In genomic region chr10:71821909-71822763, GRCh38 we compare ENCODE assay signal across 14 cellular contexts. TPM values are rescaled to one million over a fixed set of nuclear protein-coding genes. Genes with fewer than 3 reads are reported as not detected.
DNase-seq lines count a peak whose midpoint lies in the region; ATAC-seq, FAIRE-seq and TF ChIP-seq lines count a peak whose summit lies in the region.
"Had no signal": no experiment of that assay in that cellular context is flagged by ENCODE, and none has a peak within 500 bp of the region (broad histone marks: within the 10 kb centered on the region; RNA-seq: fewer than 3 reads in every experiment).

No MANE protein-coding gene starts in this region.

- H3K36me3 ChIP-seq in gastrocnemius medialis (peaks cover 10 to 100% of the 10 kb centered on the region in 2 donors), HepG2 (replicated peaks in 1 of 2; ENCODE audit: control insufficient read depth in 1 of 2, insufficient read depth in 2 of 2, low read length in 2 of 2) (peaks cover 58 to 96% of the 10 kb centered on the region in 2 experiments)

- no peak overlapping the region for H3K4me2 ChIP-seq in HepG2 (ENCODE audit: low read depth, low read length)

- peak; percentile 87 for ATAC-seq in effector memory CD8-positive, alpha-beta T cell (replicated peaks)
- ATAC-seq in stimulated activated naive CD8-positive, alpha-beta T cell treated with anti-CD3 and anti-CD28 coated beads, Interleukin-15, Interleukin-2, amounts not matched to agents 100 U/mL and 50 U/mL, for 24 hours, result peak; percentile 85
- ATAC-seq in gastrocnemius medialis, result no peak
- no peak for ATAC-seq in HepG2
- ATAC-seq: PC-3 had no signal

- H3K4me1 ChIP-seq in gastrocnemius medialis (peaks cover 15% of the 10 kb centered on the region in 2 donors), HepG2 (ENCODE audit: insufficient read depth, low read length) (no peaks in the 10 kb centered on the region)

- no peak overlapping the region for H3K9ac ChIP-seq in HepG2 (ENCODE audit: insufficient read depth, low read depth, low read length)

- no peak overlapping the region for H3K4me3 ChIP-seq in NB4 (ENCODE audit: low read depth, low read length)
- no peak overlapping the region for H3K4me3 ChIP-seq in gastrocnemius medialis
- H3K4me3 ChIP-seq in HepG2 (replicated peaks in 1 of 3; ENCODE audit: insufficient read depth in 1 of 3, low read depth in 2 of 3, low read length in 3 of 3), result no peak overlapping the region

- no peak overlapping the region for H3K4me3 Mint-ChIP-seq in activated naive CD4-positive, alpha-beta T cell treated with anti-CD3 and anti-CD28 coated beads, Interleukin-2, amount 10 ng/mL, durations not matched to agents 7 days and 5 days
- H3K4me3 Mint-ChIP-seq in effector memory CD8-positive, alpha-beta T cell, result no peak overlapping the region
- H3K4me3 Mint-ChIP-seq: activated naive CD4-positive, alpha-beta T cell treated with anti-CD3 and anti-CD28 coated beads for 36 hours had no signal

- H3K9me3 ChIP-seq in gastrocnemius medialis (no peaks in the 10 kb centered on the region), HepG2 (ENCODE audit: low read length) (no peaks in the 10 kb centered on the region)

- no TSS peak for BruUV-seq in HepG2 (replicated peaks; lab: Mats Ljungman, UMichigan)

- peak overlapping the region; percentile 29 for H3K27ac Mint-ChIP-seq in activated naive CD4-positive, alpha-beta T cell treated with anti-CD3 and anti-CD28 coated beads, Interleukin-2, amount 10 ng/mL, durations not matched to agents 7 days and 5 days
- peak overlapping the region; percentile 68 to 70 for H3K27ac Mint-ChIP-seq in effector memory CD8-positive, alpha-beta T cell
- H3K27ac Mint-ChIP-seq: activated naive CD4-positive, alpha-beta T cell treated with anti-CD3 and anti-CD28 coated beads for 36 hours had no signal

- H3K79me2 ChIP-seq in HepG2 (ENCODE audit: insufficient read depth, low read length), result no peaks in the 10 kb centered on the region

- in situ Hi-C loops in gastrocnemius medialis (cut with MboI; ENCODE audit: low sequenced_read_pairs in 4 of 4), result loop anchor here in 3 of 4 donors (25.0 kb wide), 2 partner anchors 435 to 510 kb away; partner anchors contain the start of genes CDH23 (in 2 of the 3) and SLC29A3 (in 1 of the 3)
- in situ Hi-C loops in HepG2 (cut with HindIII; ENCODE audit: extremely low pct_ligation_motif_present, low pct_unique_long_range_greater_than_20kb), result no loop called here

- H3K36me3 Mint-ChIP-seq in activated naive CD4-positive, alpha-beta T cell treated with anti-CD3 and anti-CD28 coated beads, Interleukin-2, amount 10 ng/mL, durations not matched to agents 7 days and 5 days, result peaks cover 57% of the 10 kb centered on the region
- H3K36me3 Mint-ChIP-seq in effector memory CD8-positive, alpha-beta T cell (ENCODE audit: insufficient read depth), result peaks cover 80% of the 10 kb centered on the region

- no peak for TF ChIP-seq POLR2A in NB4 (IDR thresholded peaks at IDR 0.05; ENCODE audit: extremely low read depth, insufficient read length)
- no peak for TF ChIP-seq POLR2A in gastrocnemius medialis (IDR thresholded peaks at IDR 0.05)
- TF ChIP-seq POLR2A in HepG2 (IDR thresholded peaks at IDR 0.05; ENCODE audit: insufficient read depth in 1 of 2, low read depth in 2 of 2, low read length in 2 of 2), result no peak

- no peak overlapping the region for H3K27ac ChIP-seq in gastrocnemius medialis
- H3K27ac ChIP-seq in HepG2 (ENCODE audit: extremely low read length, insufficient read depth, low read length), result no peak overlapping the region

- POLR2A ChIA-PET in HepG2 (lab: Yijun Ruan, JAX), result no interaction called here

- peaks cover 13% of the 10 kb centered on the region for H3K4me1 Mint-ChIP-seq in activated naive CD4-positive, alpha-beta T cell treated with anti-CD3 and anti-CD28 coated beads, Interleukin-2, amount 10 ng/mL, durations not matched to agents 7 days and 5 days
- peaks cover 4 to 16% of the 10 kb centered on the region in 2 donors for H3K4me1 Mint-ChIP-seq in effector memory CD8-positive, alpha-beta T cell (ENCODE audit: low read depth in 2 of 2)

- 85% methylated on average over 5 of the region's 9 CpGs for WGBS in HepG2 (ENCODE audit: low lambda C conversion rate)

- H3K27me3 ChIP-seq in gastrocnemius medialis (no peaks in the 10 kb centered on the region), HepG2 (ENCODE audit: control insufficient read depth in 1 of 2, insufficient read depth in 2 of 2, low read length in 2 of 2) (no peaks in the 10 kb centered on the region)

- FAIRE-seq in HepG2 (lab: Jason Lieb, UNC), result no peak
- FAIRE-seq: keratinocyte had no signal

- H4K20me1 ChIP-seq in HepG2 (ENCODE audit: insufficient read depth, low read length), result no peaks in the 10 kb centered on the region

- intact Hi-C loops in gastrocnemius medialis (cut with DNase I; ENCODE audit: low total_unique reads), result no loop called here
- intact Hi-C loops in HepG2 (cut with micrococcal nuclease; ENCODE audit: unreplicated experiment), result no loop called here

- TF ChIP-seq EP300 in HepG2 (IDR thresholded peaks at IDR 0.05; ENCODE audit: low read depth in 2 of 2, low read length in 2 of 2), result no peak
- TF ChIP-seq EP300 in HepG2 (CRISPR knock-in tag; IDR thresholded peaks at IDR 0.05; ENCODE audit: borderline replicate concordance), result no peak

- TF ChIP-seq CTCF in NB4 (IDR thresholded peaks at IDR 0.05; ENCODE audit: low read depth, low read length) (no peak), gastrocnemius medialis (IDR thresholded peaks at IDR 0.05 in 4 of 5, conservative IDR thresholded peaks at IDR 0.05 in 1 of 5) (no peak), HepG2 (CRISPR knock-in tag; IDR thresholded peaks at IDR 0.05) (no peak)

- DNase-seq in activated naive CD4-positive, alpha-beta T cell treated with anti-CD3 and anti-CD28 coated beads, Interleukin-2, amount 10 ng/mL, durations not matched to agents 7 days and 5 days, result no peak
- DNase-seq in activated naive CD4-positive, alpha-beta T cell treated with Interleukin-2 at 50 U/mL for 16 hours, result no peak
- DNase-seq in NB4 (ENCODE audit: low read depth), result peak; percentile 66
- DNase-seq in effector memory CD8-positive, alpha-beta T cell, result no peak
- no peak for DNase-seq in stimulated activated naive CD8-positive, alpha-beta T cell treated with anti-CD3 and anti-CD28 coated beads, Interleukin-15, Interleukin-2, amounts not matched to agents 100 U/mL and 50 U/mL, for 24 hours
- DNase-seq in DMS 273 (lab: John Stamatoyannopoulos, UW; ENCODE audit: unreplicated experiment), result no peak
- no peak for DNase-seq in gastrocnemius medialis
- DNase-seq in HepG2 (ENCODE audit: low spot score), result no peak
- DNase-seq: activated CD4-positive, alpha-beta T cell treated with anti-CD3 and anti-CD28 coated beads for 48 hours; activated naive CD4-positive, alpha-beta T cell treated with anti-CD3 and anti-CD28 coated beads for 36 hours; dermis blood vessel endothelial cell; NCI-H2171; PC-3 had no signal

- no peak for TF ChIP-seq RAD21 in HepG2 (CRISPR knock-in tag; IDR thresholded peaks at IDR 0.05)

- no peaks in the 10 kb centered on the region for H3K27me3 Mint-ChIP-seq in activated naive CD4-positive, alpha-beta T cell treated with anti-CD3 and anti-CD28 coated beads, Interleukin-2, amount 10 ng/mL, durations not matched to agents 7 days and 5 days
- no peaks in the 10 kb centered on the region for H3K27me3 Mint-ChIP-seq in effector memory CD8-positive, alpha-beta T cell

- CTCF ChIA-PET in activated naive CD4-positive, alpha-beta T cell treated with anti-CD3 and anti-CD28 coated beads, Interleukin-2, amount 10 ng/mL, durations not matched to agents 7 days and 5 days (lab: Charles Lee), result interaction anchor here (0.9 to 1.5 kb wide), 2 partner anchors 11 to 227 kb away, joined by 4 to 5 read pairs; no protein-coding TSS in a partner anchor
- CTCF ChIA-PET in HepG2 (lab: Yijun Ruan, JAX; ENCODE audit: low intra/inter-chr PET ratio, low total read pairs), result no interaction called here

- no peaks in the 10 kb centered on the region for H3K9me3 Mint-ChIP-seq in activated naive CD4-positive, alpha-beta T cell treated with anti-CD3 and anti-CD28 coated beads, Interleukin-2, amount 10 ng/mL, durations not matched to agents 7 days and 5 days
- no peaks in the 10 kb centered on the region for H3K9me3 Mint-ChIP-seq in effector memory CD8-positive, alpha-beta T cell
- H3K9me3 Mint-ChIP-seq: activated naive CD4-positive, alpha-beta T cell treated with anti-CD3 and anti-CD28 coated beads for 36 hours had no signal

- no peak overlapping the region for H2AFZ ChIP-seq in HepG2 (ENCODE audit: low read length)

RNA-seq across cellular contexts. Expression of gene PSAP, which starts 28.9 kb away (rescaled TPM):
- 1,000 to 10,000 TPM in 3 of 4 donors, 100 to 1,000 TPM in 1; 833 to 1,730 (median 1,179) TPM for total RNA-seq in gastrocnemius medialis
- 148 and 323 TPM in 2 replicates for total RNA-seq in HepG2 (2016; rRNA removed; fragmentation: Illumina TruSeq; extraction: Trizol)
- total RNA-seq in HepG2 (2016; cell fraction: cytosol; rRNA removed; fragmentation: Illumina TruSeq; extraction: Trizol; ENCODE audit: low read depth), result 16.4 and 17.5 TPM in 2 replicates
- 130 and 339 TPM in 2 replicates for total RNA-seq in HepG2 (2016; cell fraction: insoluble cytoplasmic fraction; rRNA removed; fragmentation: Illumina TruSeq; extraction: Trizol)
- total RNA-seq in HepG2 (2016; cell fraction: membrane; rRNA removed; fragmentation: Illumina TruSeq; extraction: Trizol), result 41.6 and 42.4 TPM in 2 replicates
- 278 and 332 TPM in 2 replicates for total RNA-seq in HepG2 (2016; cell fraction: nucleus; rRNA removed; fragmentation: Illumina TruSeq; extraction: Trizol)
- polyA plus RNA-seq in HepG2 (2011; rRNA removed), result 643 and 779 TPM in 2 replicates
- 776 and 886 TPM in 2 replicates for polyA plus RNA-seq in HepG2 (2011; cell fraction: cytosol; rRNA removed)
- polyA plus RNA-seq in HepG2 (2011; cell fraction: nucleus; rRNA removed), result 356 and 433 TPM in 2 replicates
- 412 and 503 TPM in 2 replicates for polyA plus RNA-seq in HepG2 (2012)
- polyA plus RNA-seq in HepG2 (2016; cell fraction: cytosol; fragmentation: Illumina TruSeq; extraction: Trizol; ENCODE audit: low read depth), result 14.6 and 15.4 TPM in 2 replicates
- polyA plus RNA-seq in HepG2 (2016; cell fraction: insoluble cytoplasmic fraction; fragmentation: Illumina TruSeq; extraction: Trizol; ENCODE audit: low read depth), result 111 and 126 TPM in 2 replicates
- 26.4 and 27.8 TPM in 2 replicates for polyA plus RNA-seq in HepG2 (2016; cell fraction: membrane; fragmentation: Illumina TruSeq; extraction: Trizol; ENCODE audit: low read depth)
- polyA plus RNA-seq in HepG2 (2016; cell fraction: nucleus; fragmentation: Illumina TruSeq; extraction: Trizol; ENCODE audit: insufficient read depth, low read depth), result 383 and 387 TPM in 2 replicates
- 387 and 527 TPM in 2 replicates for polyA minus RNA-seq in HepG2 (2011; rRNA and poly(A)+ RNA removed; ENCODE audit: low replicate concordance)
- polyA minus RNA-seq in HepG2 (2011; cell fraction: cytosol; rRNA and poly(A)+ RNA removed), result 256 and 356 TPM in 2 replicates
- 143 and 184 TPM in 2 replicates for polyA minus RNA-seq in HepG2 (2011; cell fraction: nucleus; rRNA and poly(A)+ RNA removed)

RNA-seq across cellular contexts. Expression of gene VSIR, which starts 48.8 kb away (rescaled TPM):
- total RNA-seq in gastrocnemius medialis, result 10 to 100 TPM in 3 of 4 donors, 1 to 10 TPM in 1; 7.9 to 20.7 (median 16.9) TPM
- total RNA-seq in HepG2 (2016; rRNA removed; fragmentation: Illumina TruSeq; extraction: Trizol), result 0.36 and 0.44 TPM in 2 replicates
- total RNA-seq in HepG2 (2016; cell fraction: cytosol; rRNA removed; fragmentation: Illumina TruSeq; extraction: Trizol; ENCODE audit: low read depth), result 0.26 TPM in 1 of 2 replicates, not detected in the other
- 0.41 TPM in 1 of 2 replicates, not detected in the other for total RNA-seq in HepG2 (2016; cell fraction: insoluble cytoplasmic fraction; rRNA removed; fragmentation: Illumina TruSeq; extraction: Trizol)
- total RNA-seq in HepG2 (2016; cell fraction: membrane; rRNA removed; fragmentation: Illumina TruSeq; extraction: Trizol), result 0.14 TPM in 1 of 2 replicates, not detected in the other
- 0.16 and 0.19 TPM in 2 replicates for total RNA-seq in HepG2 (2016; cell fraction: nucleus; rRNA removed; fragmentation: Illumina TruSeq; extraction: Trizol)
- 3.2 and 3.8 TPM in 2 replicates for polyA plus RNA-seq in HepG2 (2011; rRNA removed)
- 2.2 and 3.9 TPM in 2 replicates for polyA plus RNA-seq in HepG2 (2011; cell fraction: cytosol; rRNA removed)
- polyA plus RNA-seq in HepG2 (2011; cell fraction: nucleus; rRNA removed), result 2.1 and 3.3 TPM in 2 replicates
- polyA plus RNA-seq in HepG2 (2012), result 0.35 and 0.81 TPM in 2 replicates
- polyA plus RNA-seq in HepG2 (2016; cell fraction: cytosol; fragmentation: Illumina TruSeq; extraction: Trizol; ENCODE audit: low read depth), result 0.18 and 0.35 TPM in 2 replicates
- polyA plus RNA-seq in HepG2 (2016; cell fraction: insoluble cytoplasmic fraction; fragmentation: Illumina TruSeq; extraction: Trizol; ENCODE audit: low read depth), result 0.23 TPM in 1 of 2 replicates, not detected in the other
- 0.14 and 0.38 TPM in 2 replicates for polyA plus RNA-seq in HepG2 (2016; cell fraction: membrane; fragmentation: Illumina TruSeq; extraction: Trizol; ENCODE audit: low read depth)
- 0.32 and 1.1 TPM in 2 replicates for polyA plus RNA-seq in HepG2 (2016; cell fraction: nucleus; fragmentation: Illumina TruSeq; extraction: Trizol; ENCODE audit: insufficient read depth, low read depth)
- polyA minus RNA-seq in HepG2 (2011; rRNA and poly(A)+ RNA removed; ENCODE audit: low replicate concordance), result 4.6 and 6.5 TPM in 2 replicates
- polyA minus RNA-seq in HepG2 (2011; cell fraction: cytosol; rRNA and poly(A)+ RNA removed), result 3.0 and 4.5 TPM in 2 replicates
- 1.9 and 2.3 TPM in 2 replicates for polyA minus RNA-seq in HepG2 (2011; cell fraction: nucleus; rRNA and poly(A)+ RNA removed)

Comparison
In these comparisons a context has a peak if more than half of its experiments do, and no peak if none do; other contexts are left out.
1. ATAC-seq: peak in effector memory CD8-positive, alpha-beta T cell (single experiment) and stimulated activated naive CD8-positive, alpha-beta T cell treated with anti-CD3 and anti-CD28 coated beads, Interleukin-15, Interleukin-2, amounts not matched to agents 100 U/mL and 50 U/mL, for 24 hours (single experiment); none in gastrocnemius medialis (0 of 2) and HepG2 (single experiment).
2. RNA of gene VSIR, which starts 48.8 kb away (total RNA-seq): 7.9 to 20.7 TPM in gastrocnemius medialis; 0.14 to 0.44 TPM in HepG2; every median in the first group is over 4 times any median in the second.